20 cellular contexts compared by ENCODE assay signal in the genomic region with DNA sequence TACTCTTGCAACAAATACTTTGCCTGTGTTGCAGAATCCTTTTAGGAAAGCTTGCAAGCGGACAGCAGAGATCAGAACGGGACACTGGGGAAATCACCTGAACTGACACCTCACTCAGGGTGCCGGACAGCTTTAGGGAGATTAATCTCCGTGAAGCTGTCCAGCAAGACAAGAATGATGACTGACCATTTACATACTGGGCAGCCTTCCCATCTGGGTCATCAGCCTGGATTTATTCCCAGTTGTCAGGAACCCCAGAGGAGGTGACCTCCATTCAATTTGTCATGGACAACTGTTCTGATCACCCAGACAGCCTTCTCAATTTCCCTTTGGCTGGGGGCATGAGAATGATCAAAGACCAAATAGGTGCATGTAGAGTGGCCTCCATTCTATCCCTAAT.
"Had no signal": no experiment of that assay in that cellular context is flagged by ENCODE, and none has a peak within 500 bp of the region (broad histone marks: within the 10 kb centered on the region; RNA-seq: fewer than 3 reads in every experiment).

No MANE protein-coding gene starts in this region.

- DNase-seq: effector memory CD4-positive, alpha-beta T cell; heart left ventricle; hippocampal formation; kidney glomerular epithelial cell; mammary epithelial cell; naive thymus-derived CD4-positive, alpha-beta T cell; posterior cingulate gyrus; sigmoid colon; small intestine; stimulated activated CD4-positive, alpha-beta T cell treated with anti-CD3 and anti-CD28 coated beads, Interleukin-12 subunit alpha, Interleukin-12 subunit beta, amount 100 ng/mL, for 4 hours; stimulated activated naive CD8-positive, alpha-beta T cell treated with anti-CD3 and anti-CD28 coated beads, Interleukin-15, Interleukin-2, amounts not matched to agents 100 U/mL and 50 U/mL, for 24 hours; thyroid gland; upper lobe of left lung; uterus had no signal

- H3K27me3 ChIP-seq: sigmoid colon, suprapubic skin, thyroid gland, upper lobe of left lung, uterus had no signal

- H3K4me3 ChIP-seq: heart left ventricle, sigmoid colon, suprapubic skin, thyroid gland, upper lobe of left lung, uterus had no signal

- H3K27ac Mint-ChIP-seq: naive thymus-derived CD4-positive, alpha-beta T cell had no signal

- ATAC-seq: esophagus mucosa; heart left ventricle; left lobe of liver; naive thymus-derived CD4-positive, alpha-beta T cell; stimulated activated naive CD8-positive, alpha-beta T cell treated with anti-CD3 and anti-CD28 coated beads, Interleukin-15, Interleukin-2, amounts not matched to agents 100 U/mL and 50 U/mL, for 24 hours had no signal

- H3K27me3 Mint-ChIP-seq: naive thymus-derived CD4-positive, alpha-beta T cell had no signal

- H3K27ac ChIP-seq: heart left ventricle, sigmoid colon, suprapubic skin, thyroid gland, upper lobe of left lung, uterus had no signal

- H3K4me1 ChIP-seq: suprapubic skin, uterus had no signal

- FAIRE-seq: endometrium, frontal cortex, small intestine had no signal

- H3K9me3 ChIP-seq: heart left ventricle, sigmoid colon, suprapubic skin, thyroid gland, upper lobe of left lung, uterus had no signal

- H3K36me3 ChIP-seq: heart left ventricle, sigmoid colon, suprapubic skin, thyroid gland, upper lobe of left lung, uterus had no signal

- H3K4me3 Mint-ChIP-seq: naive thymus-derived CD4-positive, alpha-beta T cell; neural crest cell had no signal
